ENCODE assay signal across 8 cellular contexts in genomic region chr1:183989078-183989577, GRCh38. TPM values are rescaled to one million over a fixed set of nuclear protein-coding genes. Genes with fewer than 3 reads are reported as not detected.
DNase-seq lines count a peak whose midpoint lies in the region; ATAC-seq, FAIRE-seq and TF ChIP-seq lines count a peak whose summit lies in the region.

No MANE protein-coding gene starts in this region.

- no peaks in the 10 kb centered on the region for H3K27me3 Mint-ChIP-seq in astrocyte (ENCODE audit: low read depth, unreplicated experiment)
- H3K27me3 Mint-ChIP-seq in nephron (ENCODE audit: low read depth) = peaks cover 6% of the 10 kb centered on the region

- ATAC-seq in HG03521 (IDR thresholded peaks at IDR 0.05; ENCODE audit: unreplicated experiment) = peak; percentile 86

- peak overlapping the region; percentile 19 for H3K4me2 ChIP-seq in astrocyte (ENCODE audit: low read length)

- H3K27ac ChIP-seq in astrocyte (ENCODE audit: low read depth, low read length) (peak overlapping the region; percentile 6), vagina (no peak overlapping the region)

- TF ChIP-seq POLR2A in vagina (IDR thresholded peaks at IDR 0.05) = no peak

- H3K36me3 ChIP-seq in astrocyte (ENCODE audit: insufficient read depth, low read length) (no peaks in the 10 kb centered on the region), vagina (no peaks in the 10 kb centered on the region)

- no peak overlapping the region for H2AFZ ChIP-seq in astrocyte (ENCODE audit: low read depth, low read length)

- H3K9me3 Mint-ChIP-seq in astrocyte (ENCODE audit: unreplicated experiment) (no peaks in the 10 kb centered on the region), nephron (no peaks in the 10 kb centered on the region)

- no peak overlapping the region for H3K9ac ChIP-seq in astrocyte (ENCODE audit: low read length)

- peak; percentile 75 for FAIRE-seq in astrocyte (lab: Jason Lieb, UNC)

- H3K4me1 Mint-ChIP-seq in astrocyte (ENCODE audit: low read depth, unreplicated experiment) (peaks cover 22% of the 10 kb centered on the region), nephron (peaks cover 26% of the 10 kb centered on the region)

- H3K4me3 ChIP-seq in astrocyte (ENCODE audit: insufficient read depth, low read depth, low read length) (no peak overlapping the region), vagina (no peak overlapping the region)

- H3K27ac Mint-ChIP-seq in astrocyte (ENCODE audit: unreplicated experiment) (peak overlapping the region; percentile 67), nephron (peak overlapping the region; percentile 81 to 99 (median 89))

- no peaks in the 10 kb centered on the region for H3K27me3 ChIP-seq in astrocyte (ENCODE audit: insufficient read depth, low read length)
- H3K27me3 ChIP-seq in vagina = no peaks in the 10 kb centered on the region

- H4K20me1 ChIP-seq in astrocyte (ENCODE audit: insufficient read depth, low read length) = no peaks in the 10 kb centered on the region

- H3K9me3 ChIP-seq in astrocyte (ENCODE audit: insufficient read depth, low read depth, low read length) = no peaks in the 10 kb centered on the region
- no peaks in the 10 kb centered on the region for H3K9me3 ChIP-seq in vagina

- H3K36me3 Mint-ChIP-seq in astrocyte (ENCODE audit: low read depth, unreplicated experiment) (no peaks in the 10 kb centered on the region), nephron (ENCODE audit: low read depth) (no peaks in the 10 kb centered on the region)

- DNase-seq in ELR (ENCODE audit: low read depth) = peak; percentile 90
- DNase-seq in GM20000 (ENCODE audit: low spot score) = peak; percentile 73
- DNase-seq in astrocyte (ENCODE audit: low read depth) = peak; percentile 71
- no peak for DNase-seq in NCI-H526 (lab: John Stamatoyannopoulos, UW)
- DNase-seq in NCI-H2227 treated with DMSO at 0.1 percent for 48 hours (lab: John Stamatoyannopoulos, UW) = no peak
- no peak for DNase-seq in vagina (ENCODE audit: extremely low spot score in 2 of 2)

- H3K4me3 Mint-ChIP-seq in astrocyte (ENCODE audit: unreplicated experiment) (no peak overlapping the region), nephron (peak overlapping the region in 1 of 3 experiments; percentile 2)

- H3K79me2 ChIP-seq in astrocyte (ENCODE audit: insufficient read depth, low read length) = no peaks in the 10 kb centered on the region

- TF ChIP-seq CTCF in GM20000 (IDR thresholded peaks at IDR 0.05; ENCODE audit: extremely low read depth, missing control alignments) (no peak), astrocyte (IDR thresholded peaks at IDR 0.05; ENCODE audit: insufficient read depth, low read depth, low read length) (no peak), nephron (IDR thresholded peaks at IDR 0.05; ENCODE audit: unreplicated experiment in 3 of 3) (no peak), vagina (IDR thresholded peaks at IDR 0.05) (no peak)

- H3K4me1 ChIP-seq in astrocyte (ENCODE audit: insufficient read depth, low read length) (peaks cover 5% of the 10 kb centered on the region), vagina (no peaks in the 10 kb centered on the region)

- intact Hi-C loops in vagina (cut with DNase I) = no loop called here

RNA-seq across cellular contexts. Expression of gene COLGALT2, which starts 48.4 kb away (rescaled TPM):
- 5.4 and 5.8 TPM in 2 replicates for total RNA-seq in astrocyte
- 2.2 TPM for total RNA-seq in vagina

Comparison
In these comparisons a context has a peak if more than half of its experiments do, and no peak if none do; other contexts are left out.
1. DNase-seq: peak in ELR (single experiment), GM20000 (single experiment) and astrocyte (single experiment); none in NCI-H526 (0 of 2), NCI-H2227 treated with DMSO at 0.1 percent for 48 hours (single experiment) and vagina (0 of 2).